28 cellular contexts compared by ENCODE assay signal in genomic region chr3:101888653-101889052, GRCh38. TPM values are rescaled to one million over a fixed set of nuclear protein-coding genes. Genes with fewer than 3 reads are reported as not detected.
DNase-seq lines count a peak whose midpoint lies in the region; ATAC-seq, FAIRE-seq and TF ChIP-seq lines count a peak whose summit lies in the region.
"Had no signal": no experiment of that assay in that cellular context is flagged by ENCODE, and none has a peak within 500 bp of the region (broad histone marks: within the 10 kb centered on the region; RNA-seq: fewer than 3 reads in every experiment).

No MANE protein-coding gene starts in this region.

- intact Hi-C loops in left cardiac atrium (cut with DNase I) (no loop called here), cardiac septum (cut with DNase I) (no loop called here), right cardiac atrium (cut with DNase I) (no loop called here), prostate gland (cut with DNase I) (no loop called here)
- intact Hi-C loops in activated CD4-positive, alpha-beta T cell treated with anti-CD3 and anti-CD28 coated beads for 36 hours (cut with DNase I, micrococcal nuclease) = no loop called here

- no peaks in the 10 kb centered on the region for H3K36me3 Mint-ChIP-seq in activated CD4-positive, alpha-beta T cell treated with anti-CD3 and anti-CD28 coated beads for 36 hours (ENCODE audit: low read depth)

- H3K4me1 ChIP-seq in right cardiac atrium (ENCODE audit: control insufficient read depth, insufficient read depth, low read length) (no peaks in the 10 kb centered on the region), prostate gland (replicated peaks) (no peaks in the 10 kb centered on the region)
- H3K4me1 ChIP-seq: gastrocnemius medialis, lower lobe of right lung had no signal

- H3K9me3 Mint-ChIP-seq in activated CD4-positive, alpha-beta T cell treated with anti-CD3 and anti-CD28 coated beads for 36 hours (ENCODE audit: low read depth) = peaks cover 6% of the 10 kb centered on the region
- H3K9me3 Mint-ChIP-seq: CD8-positive, alpha-beta memory T cell; effector memory CD8-positive, alpha-beta T cell had no signal

- H3K4me3 Mint-ChIP-seq in activated CD4-positive, alpha-beta T cell treated with anti-CD3 and anti-CD28 coated beads for 36 hours = no peak overlapping the region
- H3K4me3 Mint-ChIP-seq: activated T-cell treated with anti-CD3 and anti-CD28 coated beads, Interleukin-2, amount 50 U/mL, for 4 hours; CD8-positive, alpha-beta memory T cell; effector memory CD8-positive, alpha-beta T cell; stimulated activated naive CD8-positive, alpha-beta T cell treated with anti-CD3 and anti-CD28 coated beads, Interleukin-15, Interleukin-2, amounts not matched to agents 100 ng/mL and 50 ng/mL, for 24 hours; T-helper 17 cell had no signal

- DNase-seq in left cardiac atrium (no peak), cardiac septum (ENCODE audit: low spot score) (no peak), right cardiac atrium (peak in 1 of 3 donors; percentile 67), prostate gland (ENCODE audit: low spot score) (peak; percentile 56), GM12891 (ENCODE audit: insufficient read length, low spot score) (no peak)
- DNase-seq in activated CD4-positive, alpha-beta T cell treated with anti-CD3 and anti-CD28 coated beads for 36 hours = no peak
- DNase-seq in activated effector memory CD4-positive, alpha-beta T cell treated with anti-CD3 and anti-CD28 coated beads, Interleukin-2, amount 50 U/mL, for 16 hours = no peak
- DNase-seq: activated naive CD4-positive, alpha-beta T cell treated with Interleukin-2 at 50 U/mL for 16 hours; activated T-cell treated with anti-CD3 and anti-CD28 coated beads, Interleukin-2, amount 50 U/mL, for 4 hours; CD8-positive, alpha-beta memory T cell; DMS153; effector memory CD8-positive, alpha-beta T cell; gastrocnemius medialis; hypothalamus; lower lobe of right lung; NCI-H146; NCI-H510A treated with DMSO at 0.1 percent for 48 hours; stimulated activated CD4-positive, alpha-beta T cell treated with anti-CD3 and anti-CD28 coated beads, Interleukin-4, amount 100 ng/mL, for 4 hours; T-helper 17 cell had no signal

- H3K27me3 ChIP-seq in right cardiac atrium (ENCODE audit: control insufficient read depth, insufficient read depth) = no peaks in the 10 kb centered on the region
- H3K27me3 ChIP-seq in prostate gland (replicated peaks; ENCODE audit: insufficient read depth) = no peaks in the 10 kb centered on the region
- H3K27me3 ChIP-seq: esophagus muscularis mucosa, gastrocnemius medialis, neutrophil, tibial nerve had no signal

- peaks cover 3% of the 10 kb centered on the region for H3K4me1 Mint-ChIP-seq in activated CD4-positive, alpha-beta T cell treated with anti-CD3 and anti-CD28 coated beads for 36 hours
- H3K4me1 Mint-ChIP-seq: CD8-positive, alpha-beta memory T cell; T-helper 17 cell had no signal

- no peak for FAIRE-seq in GM12891 (lab: Jason Lieb, UNC)
- FAIRE-seq: colon, GM18507, K562, RCC 7860 had no signal

- TF ChIP-seq POLR2A in prostate gland (IDR thresholded peaks at IDR 0.05) (no peak), GM12891 (IDR thresholded peaks at IDR 0.05; ENCODE audit: low read depth, low read length) (no peak)

- CTCF ChIA-PET in activated CD4-positive, alpha-beta T cell treated with anti-CD3 and anti-CD28 coated beads for 36 hours (lab: Charles Lee) = no interaction called here

- no peak overlapping the region for H3K4me3 ChIP-seq in right cardiac atrium (ENCODE audit: low read length)
- no peak overlapping the region for H3K4me3 ChIP-seq in prostate gland
- H3K4me3 ChIP-seq: esophagus muscularis mucosa, gastrocnemius medialis, K562, lower lobe of right lung, tibial nerve had no signal

- no peaks in the 10 kb centered on the region for H3K36me3 ChIP-seq in prostate gland
- H3K36me3 ChIP-seq: esophagus muscularis mucosa, gastrocnemius medialis, lower lobe of right lung, neutrophil, tibial nerve had no signal

- peak; percentile 29 to 74 for ATAC-seq in left cardiac atrium
- peak; percentile 49 to 82 for ATAC-seq in right cardiac atrium
- ATAC-seq in activated CD4-positive, alpha-beta T cell treated with anti-CD3 and anti-CD28 coated beads for 36 hours = no peak
- ATAC-seq in HG03520 (IDR thresholded peaks at IDR 0.05; ENCODE audit: unreplicated experiment) = no peak
- ATAC-seq: activated T-cell treated with anti-CD3 and anti-CD28 coated beads, Interleukin-2, amount 50 U/mL, for 4 hours; effector memory CD8-positive, alpha-beta T cell; gastrocnemius medialis; K562; lower lobe of right lung; T-helper 17 cell had no signal

- POLR2A ChIA-PET in activated CD4-positive, alpha-beta T cell treated with anti-CD3 and anti-CD28 coated beads for 36 hours (lab: Charles Lee) = no interaction called here

- H3K27ac Mint-ChIP-seq in activated CD4-positive, alpha-beta T cell treated with anti-CD3 and anti-CD28 coated beads for 36 hours = no peak overlapping the region
- H3K27ac Mint-ChIP-seq: CD8-positive, alpha-beta memory T cell; effector memory CD8-positive, alpha-beta T cell; stimulated activated naive CD8-positive, alpha-beta T cell treated with anti-CD3 and anti-CD28 coated beads, Interleukin-15, Interleukin-2, amounts not matched to agents 100 ng/mL and 50 ng/mL, for 24 hours; T-helper 17 cell had no signal

- H3K9me3 ChIP-seq in right cardiac atrium (ENCODE audit: control insufficient read depth, low read length) (no peaks in the 10 kb centered on the region), prostate gland (no peaks in the 10 kb centered on the region)
- H3K9me3 ChIP-seq: esophagus muscularis mucosa, gastrocnemius medialis, lower lobe of right lung, neutrophil had no signal

- TF ChIP-seq CTCF in prostate gland (IDR thresholded peaks at IDR 0.05) = no peak

- H3K27me3 Mint-ChIP-seq in activated CD4-positive, alpha-beta T cell treated with anti-CD3 and anti-CD28 coated beads for 36 hours = no peaks in the 10 kb centered on the region
- H3K27me3 Mint-ChIP-seq: effector memory CD8-positive, alpha-beta T cell; stimulated activated naive CD8-positive, alpha-beta T cell treated with anti-CD3 and anti-CD28 coated beads, Interleukin-15, Interleukin-2, amounts not matched to agents 100 ng/mL and 50 ng/mL, for 24 hours; T-helper 17 cell had no signal

- no peak overlapping the region for H3K27ac ChIP-seq in right cardiac atrium (ENCODE audit: low read length)
- H3K27ac ChIP-seq in prostate gland = no peak overlapping the region
- H3K27ac ChIP-seq: esophagus muscularis mucosa, gastrocnemius medialis, lower lobe of right lung, neutrophil, tibial nerve had no signal

- WGBS in right cardiac atrium = 63% methylated on average over 3 of the region's 3 CpGs
- 9% methylated on average over 3 of the region's 3 CpGs for WGBS in prostate gland

TF ChIP-seq in GM12891, 5 proteins besides CTCF, POLR2A, EP300 and RAD21:
- no peak for TF ChIP-seq POU2F2 (IDR thresholded peaks at IDR 0.05; ENCODE audit: low read depth, low read length)
- TF ChIP-seq POLR2AphosphoS5 (IDR thresholded peaks at IDR 0.05; ENCODE audit: low read depth, low read length) = no peak
- TF ChIP-seq TAF1 (IDR thresholded peaks at IDR 0.05; ENCODE audit: low read depth, low read length) = no peak
- no peak for TF ChIP-seq PAX5 (IDR thresholded peaks at IDR 0.05; ENCODE audit: insufficient read depth, low read length, severe bottlenecking)
- TF ChIP-seq SPI1 (IDR thresholded peaks at IDR 0.05; ENCODE audit: low read depth, low read length) = no peak

RNA-seq across cellular contexts. Expression of gene NFKBIZ, which starts 39.3 kb away (rescaled TPM):
- 10 to 100 TPM; 34.9 to 39.7 TPM for total RNA-seq in left cardiac atrium
- 16.0 TPM for total RNA-seq in cardiac septum
- total RNA-seq in right cardiac atrium = 10 to 100 TPM; 14.2 to 28.4 (median 20.7) TPM
- polyA plus RNA-seq in right cardiac atrium = 9.5 TPM
- 10 to 100 TPM; 25.7 to 38.3 TPM for total RNA-seq in prostate gland
- polyA plus RNA-seq in GM12891 (2012; ENCODE audit: low read depth, missing spikeins) = 30.5 TPM
- 10 to 100 TPM; 47.8 to 56.7 TPM for total RNA-seq in activated CD4-positive, alpha-beta T cell treated with anti-CD3 and anti-CD28 coated beads for 36 hours

Comparison
In these comparisons a context has a peak if more than half of its experiments do, and no peak if none do; other contexts are left out.
1. ATAC-seq: peak in left cardiac atrium (2 of 2) and right cardiac atrium (2 of 2); none in activated CD4-positive, alpha-beta T cell treated with anti-CD3 and anti-CD28 coated beads for 36 hours (single experiment) and HG03520 (single experiment).